Comparison of ENCODE assay signal across 28 cellular contexts in genomic region chr10:29326886-29327789, GRCh38. TPM values are rescaled to one million over a fixed set of nuclear protein-coding genes. Genes with fewer than 3 reads are reported as not detected.
DNase-seq lines count a peak whose midpoint lies in the region; ATAC-seq, FAIRE-seq and TF ChIP-seq lines count a peak whose summit lies in the region.
"Had no signal": no experiment of that assay in that cellular context is flagged by ENCODE, and none has a peak within 500 bp of the region (broad histone marks: within the 10 kb centered on the region; RNA-seq: fewer than 3 reads in every experiment).

No MANE protein-coding gene starts in this region.

- DNase-seq in A549 (ENCODE audit: low read depth in 1 of 2, low spot score in 1 of 2) (peak in 1 of 2 experiments; percentile 18), HT-29 (ENCODE audit: low spot score) (peak; percentile 22), kidney (no peak), neural progenitor cell (ENCODE audit: low spot score) (no peak), NCI-H526 (lab: John Stamatoyannopoulos, UW) (no peak), NCI-H748 treated with DMSO at 0.1 percent for 48 hours (lab: John Stamatoyannopoulos, UW) (no peak)
- DNase-seq in CD4-positive, alpha-beta T cell = no peak
- DNase-seq: 8988T; CD4-positive, CD25-positive, alpha-beta regulatory T cell; DMS79; EL; GF-D8; H7; NCI-H1092 treated with DMSO at 0.1 percent for 48 hours; NCI-H1436 treated with DMSO at 0.1 percent for 48 hours; NCI-H187 treated with DMSO at 0.1 percent for 48 hours; NCI-H2171 treated with DMSO at 0.1 percent for 48 hours; NCI-H524; NCI-H82; NK-92 treated with Interleukin-12 subunit alpha and Interleukin-12 subunit beta, amount 100 ng/mL, for 24 hours; PC-3; Right ventricle myocardium superior; T-helper 1 cell had no signal

- H2AFZ ChIP-seq in neural progenitor cell (replicated peaks) = no peak overlapping the region

- WGBS in A549 (ENCODE audit: missing lambda C conversion rate) = 47% methylated on average over 10 of the region's 10 CpGs

- H3K27me3 Mint-ChIP-seq in neural progenitor cell (ENCODE audit: insufficient read depth, low read depth) = peaks cover 5% of the 10 kb centered on the region
- peaks cover 29% of the 10 kb centered on the region for H3K27me3 Mint-ChIP-seq in CD4-positive, alpha-beta T cell

- H3K9me3 ChIP-seq in A549 (no peaks in the 10 kb centered on the region), kidney (ENCODE audit: control insufficient read depth in 1 of 2, low read length in 2 of 2) (no peaks in the 10 kb centered on the region), neural progenitor cell (ENCODE audit: low read depth) (no peaks in the 10 kb centered on the region)
- no peaks in the 10 kb centered on the region for H3K9me3 ChIP-seq in CD4-positive, alpha-beta T cell (ENCODE audit: control insufficient read depth, low read length)
- H3K9me3 ChIP-seq: BLaER1, SJSA1 had no signal

- CTCF ChIA-PET in A549 (lab: Yijun Ruan, JAX) = interaction anchor here (0.8 to 2.1 kb wide), 2 partner anchors 14 to 23 kb away, joined by 3 to 9 read pairs; no protein-coding TSS in a partner anchor
- CTCF ChIA-PET in CD4-positive, alpha-beta T cell (lab: Charles Lee) = no interaction called here

- ATAC-seq in A549 (peak in 1 of 2 experiments; percentile 47; a peak in 3 of 6 replicates), GM18498 (IDR thresholded peaks at IDR 0.05; ENCODE audit: unreplicated experiment) (no peak)
- ATAC-seq in CD4-positive, alpha-beta T cell (ENCODE audit: poor library complexity) = no peak
- ATAC-seq: PC-3 had no signal

- peak overlapping the region; percentile 17 for H3K27ac Mint-ChIP-seq in neural progenitor cell
- no peak overlapping the region for H3K27ac Mint-ChIP-seq in CD4-positive, alpha-beta T cell
- H3K27ac Mint-ChIP-seq: CD4-positive, CD25-positive, alpha-beta regulatory T cell had no signal

- H3K36me3 ChIP-seq in kidney (ENCODE audit: control insufficient read depth in 1 of 2, insufficient read depth in 2 of 2, low read length in 2 of 2) (no peaks in the 10 kb centered on the region), neural progenitor cell (no peaks in the 10 kb centered on the region)
- H3K36me3 ChIP-seq: BLaER1, SJSA1 had no signal

- H3K4me1 ChIP-seq in A549 (peaks cover 16% of the 10 kb centered on the region; the same call in 2 of the 3 replicates), kidney (ENCODE audit: control insufficient read depth in 1 of 2, insufficient read depth in 1 of 2, low read depth in 1 of 2, low read length in 2 of 2) (peaks cover 4 to 5% of the 10 kb centered on the region in 2 donors), neural progenitor cell (no peaks in the 10 kb centered on the region)

- H3K4me2 ChIP-seq in A549 = peak overlapping the region; percentile 43
- H3K4me2 ChIP-seq in neural progenitor cell = no peak overlapping the region
- H3K4me2 ChIP-seq: BLaER1 had no signal

- no peak overlapping the region for H3K4me3 Mint-ChIP-seq in neural progenitor cell
- no peak overlapping the region for H3K4me3 Mint-ChIP-seq in CD4-positive, alpha-beta T cell
- H3K4me3 Mint-ChIP-seq: CD4-positive, CD25-positive, alpha-beta regulatory T cell had no signal

- POLR2A ChIA-PET in A549 (lab: Yijun Ruan, JAX) = no interaction called here
- POLR2A ChIA-PET in CD4-positive, alpha-beta T cell (lab: Charles Lee) = no interaction called here

- peaks cover 25% of the 10 kb centered on the region for H3K4me1 Mint-ChIP-seq in neural progenitor cell
- no peaks in the 10 kb centered on the region for H3K4me1 Mint-ChIP-seq in CD4-positive, alpha-beta T cell (ENCODE audit: low read depth)
- H3K4me1 Mint-ChIP-seq: CD4-positive, CD25-positive, alpha-beta regulatory T cell had no signal

- no peak for FAIRE-seq in A549 (lab: Jason Lieb, UNC)
- no peak for FAIRE-seq in kidney (lab: Jason Lieb, UNC)
- FAIRE-seq: GM12891 had no signal

- H3K36me3 Mint-ChIP-seq in neural progenitor cell = no peaks in the 10 kb centered on the region
- no peaks in the 10 kb centered on the region for H3K36me3 Mint-ChIP-seq in CD4-positive, alpha-beta T cell (ENCODE audit: low read depth)
- H3K36me3 Mint-ChIP-seq: CD4-positive, CD25-positive, alpha-beta regulatory T cell had no signal

- intact Hi-C loops in kidney (cut with DNase I) = no loop called here
- intact Hi-C loops in CD4-positive, alpha-beta T cell (cut with DNase I, micrococcal nuclease) = no loop called here

- TF ChIP-seq RAD21 in A549 (conservative IDR thresholded peaks at IDR 0.05 in 1 of 2, IDR thresholded peaks at IDR 0.05 in 1 of 2) = no peak

- no peaks in the 10 kb centered on the region for H3K79me2 ChIP-seq in neural progenitor cell (ENCODE audit: low read depth)

- no peak for TF ChIP-seq EP300 in A549 (IDR thresholded peaks at IDR 0.05)

- H3K27me3 ChIP-seq in neural progenitor cell = no peaks in the 10 kb centered on the region
- no peaks in the 10 kb centered on the region for H3K27me3 ChIP-seq in CD4-positive, alpha-beta T cell (ENCODE audit: control insufficient read depth, insufficient read depth, low read length)
- H3K27me3 ChIP-seq: BLaER1, SJSA1 had no signal

- H3K9me3 Mint-ChIP-seq in neural progenitor cell = peaks cover 4% of the 10 kb centered on the region
- no peaks in the 10 kb centered on the region for H3K9me3 Mint-ChIP-seq in CD4-positive, alpha-beta T cell

- H3K9ac ChIP-seq in kidney (ENCODE audit: low read length in 2 of 2) (no peak overlapping the region), neural progenitor cell (no peak overlapping the region)
- H3K9ac ChIP-seq: BLaER1 had no signal

- no peak for TF ChIP-seq POLR2A in A549 (IDR thresholded peaks at IDR 0.05; ENCODE audit: low read length)

- no peaks in the 10 kb centered on the region for H4K20me1 ChIP-seq in neural progenitor cell (ENCODE audit: low read depth)
- H4K20me1 ChIP-seq: BLaER1 had no signal

- no peak overlapping the region for H3K4me3 ChIP-seq in A549
- H3K4me3 ChIP-seq in kidney (ENCODE audit: low read length in 2 of 2) = no peak overlapping the region
- H3K4me3 ChIP-seq in neural progenitor cell = no peak overlapping the region
- H3K4me3 ChIP-seq: BLaER1, SJSA1 had no signal

- TF ChIP-seq CTCF in A549 (IDR thresholded peaks at IDR 0.05) = no peak
- TF ChIP-seq CTCF in kidney (IDR thresholded peaks at IDR 0.05; ENCODE audit: borderline replicate concordance, extremely low read depth, insufficient read depth) = no peak
- no peak for TF ChIP-seq CTCF in neural progenitor cell (IDR thresholded peaks at IDR 0.05)
- no peak for TF ChIP-seq CTCF in CD4-positive, alpha-beta T cell (IDR thresholded peaks at IDR 0.05)

- H3F3A ChIP-seq in neural progenitor cell (ENCODE audit: low read depth) = no peaks in the 10 kb centered on the region

- H3K27ac ChIP-seq in A549 = no peak overlapping the region
- peak overlapping the region; percentile 59 for H3K27ac ChIP-seq in kidney (ENCODE audit: low read depth in 2 of 2, low read length in 2 of 2)
- H3K27ac ChIP-seq in neural progenitor cell = no peak overlapping the region
- no peak overlapping the region for H3K27ac ChIP-seq in CD4-positive, alpha-beta T cell (ENCODE audit: low read depth, low read length)
- H3K27ac ChIP-seq: BLaER1, SJSA1 had no signal

TF ChIP-seq in A549, 52 proteins besides CTCF, POLR2A, EP300 and RAD21:
- TF ChIP-seq CBX2 (IDR thresholded peaks at IDR 0.05; ENCODE audit: borderline replicate concordance, low read depth) = no peak
- TF ChIP-seq MAZ (IDR thresholded peaks at IDR 0.05; ENCODE audit: borderline replicate concordance, low read depth, low read length) = no peak
- no peak for TF ChIP-seq HDAC2 (IDR thresholded peaks at IDR 0.05)
- TF ChIP-seq ATOH8 (CRISPR knock-in tag; IDR thresholded peaks at IDR 0.05; ENCODE audit: low read depth) = no peak
- TF ChIP-seq CEBPB (IDR thresholded peaks at IDR 0.05) = no peak

RNA-seq across cellular contexts. Expression of gene LYZL1, which starts 38.3 kb away (rescaled TPM):
- not detected in 2 replicates for polyA plus RNA-seq in A549 (2011; rRNA removed)
- not detected in 2 replicates for polyA plus RNA-seq in A549 (2012; cell fraction: cytosol; rRNA removed)
- polyA plus RNA-seq in A549 (2012; cell fraction: nucleus; rRNA removed) = not detected in 2 replicates
- polyA plus RNA-seq in A549 (2017; fragmentation: RNase III; extraction: RNeasy Plus Mini Kit Qiagen cat#74134 plus additional on column Dnase treatment) = not detected in 3 replicates
- polyA minus RNA-seq in A549 (2011; rRNA and poly(A)+ RNA removed) = not detected in 2 replicates
- total RNA-seq in HT-29 (2014; rRNA removed; shearing (Covaris generic)) = not detected in 2 replicates
- total RNA-seq in kidney = not detected
- not detected for polyA plus RNA-seq in kidney (ENCODE audit: insufficient read depth, low read depth, low replicate concordance)
- not detected in 2 replicates for total RNA-seq in neural progenitor cell (ENCODE audit: low replicate concordance)
- not detected for total RNA-seq in CD4-positive, alpha-beta T cell
- total RNA-seq: CD4-positive, CD25-positive, alpha-beta regulatory T cell; H7; PC-3; Right ventricle myocardium superior; RPMI7951; SJSA1 had no signal
- polyA plus RNA-seq: CD4-positive, CD25-positive, alpha-beta regulatory T cell had no signal

Comparison
In these comparisons a context has a peak if more than half of its experiments do, and no peak if none do; other contexts are left out.
1. H3K27ac ChIP-seq: peak in kidney (2 of 2); none in A549 (0 of 2), neural progenitor cell (single experiment) and CD4-positive, alpha-beta T cell (single experiment).